ENCODE assay signal across 6 cellular contexts in the genomic region with DNA sequence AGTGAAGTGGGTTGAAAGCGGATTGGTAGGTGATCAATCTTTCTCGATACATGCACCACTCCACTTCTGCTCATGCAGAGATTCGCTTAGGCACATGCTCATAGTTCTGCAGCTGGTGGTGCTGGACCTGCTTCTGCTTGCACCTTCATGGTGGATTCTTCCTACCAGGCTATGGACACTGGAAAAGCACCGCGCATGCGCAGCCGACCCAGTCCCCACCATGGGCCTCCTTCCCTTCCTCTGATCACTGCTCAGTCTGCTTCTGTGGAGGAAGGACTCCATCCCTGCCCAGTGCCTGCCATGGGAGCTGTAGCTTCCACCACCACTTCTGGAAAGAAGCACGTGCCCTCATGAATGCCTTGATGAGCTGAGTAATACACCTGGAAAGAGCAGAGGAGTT.
"Had no signal": no experiment of that assay in that cellular context is flagged by ENCODE, and none has a peak within 500 bp of the region (broad histone marks: within the 10 kb centered on the region; RNA-seq: fewer than 3 reads in every experiment).

No MANE protein-coding gene starts in this region.

- H3K27ac ChIP-seq: GM23248 had no signal

- H3K4me3 ChIP-seq: GM23248 had no signal

- H3K9ac ChIP-seq: GM23248 had no signal

- H2AFZ ChIP-seq: GM23248 had no signal

- FAIRE-seq: HTR-8/SVneo had no signal

- DNase-seq: GM23248, GOT3, H7, HCEC 1CT, IMR-90 had no signal
